Comparison of ENCODE assay signal across 8 cellular contexts in the genomic region with DNA sequence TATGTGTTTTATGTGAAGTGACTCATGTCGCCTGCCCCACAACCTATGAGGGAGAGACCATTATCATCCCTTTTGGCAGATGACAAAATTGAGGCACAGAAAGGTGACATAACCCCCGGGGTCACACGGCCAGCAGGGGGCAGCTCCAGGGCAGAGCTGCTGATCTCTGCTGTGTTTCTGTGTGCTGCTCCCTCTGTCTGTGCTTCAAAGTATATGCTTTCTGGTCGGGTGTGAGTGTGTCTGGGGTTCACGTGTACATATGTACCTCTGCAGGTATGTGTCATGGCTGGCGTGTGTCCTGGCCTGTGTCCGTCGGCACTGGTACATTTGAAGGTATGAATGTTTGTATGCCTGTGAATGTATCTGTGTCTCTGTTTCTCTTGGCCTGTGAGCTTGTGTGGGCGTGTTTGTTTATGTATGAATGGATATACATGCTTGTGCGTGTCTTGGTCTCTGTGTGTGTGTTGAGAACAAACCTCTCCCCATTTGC. TPM values are rescaled to one million over a fixed set of nuclear protein-coding genes. Genes with fewer than 3 reads are reported as not detected.
DNase-seq lines count a peak whose midpoint lies in the region; ATAC-seq and TF ChIP-seq lines count a peak whose summit lies in the region.

No MANE protein-coding gene starts in this region.

- H3K27me3 ChIP-seq in MM.1S (replicated peaks; ENCODE audit: insufficient read depth, low read length) = no peaks in the 10 kb centered on the region

- no peak overlapping the region for H3K4me3 ChIP-seq in MM.1S (ENCODE audit: low read length)

- H3K9me3 Mint-ChIP-seq in mesothelial cell of epicardium = no peaks in the 10 kb centered on the region

- H3K4me2 ChIP-seq in MM.1S (ENCODE audit: low read depth, low read length) = no peak overlapping the region

- peaks cover 25% of the 10 kb centered on the region for H3K4me1 Mint-ChIP-seq in mesothelial cell of epicardium

- H3K27ac ChIP-seq in MM.1S (ENCODE audit: low read length) = no peak overlapping the region

- no peaks in the 10 kb centered on the region for H3K36me3 ChIP-seq in MM.1S (replicated peaks; ENCODE audit: insufficient read depth, low read length)

- H3K27ac Mint-ChIP-seq in mesothelial cell of epicardium = no peak overlapping the region

- TF ChIP-seq CTCF in MM.1S (IDR thresholded peaks at IDR 0.05; ENCODE audit: low read length) (peak; percentile 98), mesothelial cell of epicardium (IDR thresholded peaks at IDR 0.05; ENCODE audit: unreplicated experiment) (peak; percentile 32)

- H4K20me1 ChIP-seq in MM.1S (ENCODE audit: insufficient read depth, low read length) = no peaks in the 10 kb centered on the region

- peaks cover 26% of the 10 kb centered on the region for H3K79me2 ChIP-seq in MM.1S (ENCODE audit: low read length)

- no peak overlapping the region for H2AFZ ChIP-seq in MM.1S (ENCODE audit: low read length)

- peak; percentile 7 for DNase-seq in NCI-H1105 treated with DMSO at 0.1 percent for 48 hours (lab: John Stamatoyannopoulos, UW)
- DNase-seq in NCI-H1105 (lab: John Stamatoyannopoulos, UW) = no peak
- peak; percentile 87 for DNase-seq in MM.1S
- DNase-seq in activated CD4-positive, CD25-positive, alpha-beta regulatory T cell treated with anti-CD3 and anti-CD28 coated beads, Interleukin-2, amount 50 U/mL, for 16 hours (ENCODE audit: low read depth, low spot score) = peak; percentile 61
- peak; percentile 73 for DNase-seq in central memory CD4-positive, alpha-beta T cell
- DNase-seq in mesothelial cell of epicardium (ENCODE audit: low spot score in 2 of 2, unreplicated experiment in 2 of 2) = no peak
- peak; percentile 84 for DNase-seq in stimulated activated naive CD8-positive, alpha-beta T cell treated with anti-CD3 and anti-CD28 coated beads, Interleukin-15, Interleukin-2, amounts not matched to agents 100 U/mL and 50 U/mL, for 24 hours

- no peak overlapping the region for H3K4me3 Mint-ChIP-seq in mesothelial cell of epicardium

- peaks cover 13% of the 10 kb centered on the region; the same call in 1 of the 2 replicates for H3F3A ChIP-seq in MM.1S (ENCODE audit: insufficient read depth, low read length)

- peaks cover 15% of the 10 kb centered on the region for H3K4me1 ChIP-seq in MM.1S (ENCODE audit: low read length)

- peak; percentile 48 for ATAC-seq in stimulated activated naive CD8-positive, alpha-beta T cell treated with anti-CD3 and anti-CD28 coated beads, Interleukin-15, Interleukin-2, amounts not matched to agents 100 U/mL and 50 U/mL, for 24 hours
- no peak for ATAC-seq in HG02840 (IDR thresholded peaks at IDR 0.05; ENCODE audit: low FRiP score, unreplicated experiment)

- no peaks in the 10 kb centered on the region for H3K9me3 ChIP-seq in MM.1S (replicated peaks; ENCODE audit: insufficient read depth, low read length)

- H3K27me3 Mint-ChIP-seq in mesothelial cell of epicardium (ENCODE audit: low read depth) = peaks cover 3% of the 10 kb centered on the region

- no peaks in the 10 kb centered on the region for H3K36me3 Mint-ChIP-seq in mesothelial cell of epicardium

- no peak overlapping the region for H3K9ac ChIP-seq in MM.1S (ENCODE audit: low read length)

- H3K9me2 ChIP-seq in MM.1S (replicated peaks; ENCODE audit: insufficient read depth, low read length) = no peaks in the 10 kb centered on the region

RNA-seq across cellular contexts. Expression of a gene that starts 7.1 kb away (rescaled TPM):
- 8.6 to 10.8 TPM (median 8.8 TPM) in 3 replicates for total RNA-seq in mesothelial cell of epicardium

RNA-seq across cellular contexts. Expression of a gene that starts 22.6 kb away (rescaled TPM):
- not detected in 3 replicates for total RNA-seq in mesothelial cell of epicardium

RNA-seq across cellular contexts. Expression of a gene that starts 30.0 kb away (rescaled TPM):
- 1.5 to 2.1 TPM (median 1.9 TPM) in 3 replicates for total RNA-seq in mesothelial cell of epicardium

Comparison
In these comparisons a context has a peak if more than half of its experiments do, and no peak if none do; other contexts are left out.
1. DNase-seq: peak in NCI-H1105 treated with DMSO at 0.1 percent for 48 hours (single experiment), MM.1S (single experiment), activated CD4-positive, CD25-positive, alpha-beta regulatory T cell treated with anti-CD3 and anti-CD28 coated beads, Interleukin-2, amount 50 U/mL, for 16 hours (single experiment), central memory CD4-positive, alpha-beta T cell (single experiment) and stimulated activated naive CD8-positive, alpha-beta T cell treated with anti-CD3 and anti-CD28 coated beads, Interleukin-15, Interleukin-2, amounts not matched to agents 100 U/mL and 50 U/mL, for 24 hours (single experiment); none in NCI-H1105 (single experiment) and mesothelial cell of epicardium (0 of 2).